ENCODE assay signal across 25 cellular contexts in genomic region chr22:30611197-30611596, GRCh38. TPM values are rescaled to one million over a fixed set of nuclear protein-coding genes. Genes with fewer than 3 reads are reported as not detected.
"Had no signal": no experiment of that assay in that cellular context is flagged by ENCODE, and none has a peak within 500 bp of the region (broad histone marks: within the 10 kb centered on the region; RNA-seq: fewer than 3 reads in every experiment).

No MANE protein-coding gene starts in this region.

- DNase-seq: activated gamma-delta T cell treated with Interleukin-2 at 50 U/mL for 16 hours; activated T-cell treated with anti-CD3 and anti-CD28 coated beads, Interleukin-2, amount 50 U/mL, for 1 hour; brain microvascular endothelial cell; central memory CD4-positive, alpha-beta T cell; dorsolateral prefrontal cortex; effector memory CD8-positive, alpha-beta T cell; esophagus squamous epithelium; heart left ventricle; naive thymus-derived CD8-positive, alpha-beta T cell; pancreas; stimulated activated CD4-positive, alpha-beta T cell treated with anti-CD3 and anti-CD28 coated beads, Interleukin-4, amount 100 ng/mL, for 24 hours; stimulated activated naive CD4-positive, alpha-beta T cell treated with Interleukin-2 at 50 U/mL for 16 hours; T-helper 1 cell; upper lobe of left lung had no signal

- H3K27me3 Mint-ChIP-seq: activated naive CD4-positive, alpha-beta T cell treated with anti-CD3 and anti-CD28 coated beads, Interleukin-2, amount 50 U/mL, for 24 hours had no signal

- H3K4me3 Mint-ChIP-seq: activated naive CD4-positive, alpha-beta T cell treated with anti-CD3 and anti-CD28 coated beads, Interleukin-2, amount 50 U/mL, for 24 hours; effector memory CD8-positive, alpha-beta T cell; mesothelial cell of epicardium; naive thymus-derived CD8-positive, alpha-beta T cell; WTC11 had no signal

- H3K9me3 Mint-ChIP-seq: activated naive CD4-positive, alpha-beta T cell treated with anti-CD3 and anti-CD28 coated beads, Interleukin-2, amount 50 U/mL, for 24 hours; effector memory CD8-positive, alpha-beta T cell; mesothelial cell of epicardium; naive thymus-derived CD8-positive, alpha-beta T cell; WTC11 had no signal

- FAIRE-seq: endothelial cell of umbilical vein, keratinocyte, pancreas had no signal

- H3K36me3 ChIP-seq: brain microvascular endothelial cell, pancreas, thoracic aorta had no signal

- H3K36me3 Mint-ChIP-seq: activated naive CD4-positive, alpha-beta T cell treated with anti-CD3 and anti-CD28 coated beads, Interleukin-2, amount 50 U/mL, for 24 hours; naive thymus-derived CD8-positive, alpha-beta T cell had no signal

- H3K27ac ChIP-seq: ascending aorta, brain microvascular endothelial cell, dorsolateral prefrontal cortex, esophagus squamous epithelium, pancreas, psoas muscle, right atrium auricular region, thoracic aorta had no signal

- H3K27ac Mint-ChIP-seq: effector memory CD8-positive, alpha-beta T cell; mesothelial cell of epicardium; WTC11 had no signal

- ATAC-seq: effector memory CD8-positive, alpha-beta T cell; heart left ventricle; left lobe of liver; naive thymus-derived CD8-positive, alpha-beta T cell; pancreas; psoas muscle; WTC11 had no signal

- H3K4me3 ChIP-seq: ascending aorta, dorsolateral prefrontal cortex, esophagus squamous epithelium, heart left ventricle, lung, pancreas, psoas muscle, right atrium auricular region, thoracic aorta, upper lobe of left lung had no signal

- H3K27me3 ChIP-seq: ascending aorta, brain microvascular endothelial cell, dorsolateral prefrontal cortex, esophagus squamous epithelium, heart left ventricle, pancreas, right atrium auricular region, upper lobe of left lung had no signal

- H3K9me3 ChIP-seq: ascending aorta, esophagus squamous epithelium, heart left ventricle, pancreas, psoas muscle, right atrium auricular region, thoracic aorta, upper lobe of left lung had no signal

RNA-seq across cellular contexts. Expression of gene GAL3ST1, which starts 36.7 kb away (rescaled TPM):
- total RNA-seq: ascending aorta, endothelial cell of umbilical vein had no signal
- polyA plus RNA-seq: endothelial cell of umbilical vein, keratinocyte had no signal
